Comparison of ENCODE assay signal across 27 cellular contexts in the genomic region with DNA sequence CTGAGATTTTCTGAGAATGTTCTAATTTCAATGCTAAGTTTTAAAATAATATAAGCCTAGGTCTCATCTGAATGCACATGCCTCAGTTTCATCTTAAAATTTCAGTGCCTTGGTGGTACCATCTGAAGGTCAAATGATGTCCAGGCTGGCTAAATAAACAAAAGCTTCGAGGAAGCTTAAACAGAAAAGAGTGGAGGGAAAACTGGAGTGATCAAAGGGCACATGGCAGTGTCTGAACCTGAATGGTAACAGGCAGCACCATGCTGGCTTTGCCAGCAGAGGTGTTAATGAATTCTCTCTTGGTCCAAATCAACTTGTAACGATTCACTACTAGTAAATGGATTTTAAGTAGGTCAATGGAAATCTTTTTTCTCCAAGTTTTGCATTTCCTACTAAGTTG.
A peak's percentile ranks its signal among the peaks of the same experiment; 100 is the strongest.
DNase-seq lines count a peak whose midpoint lies in the region; ATAC-seq, FAIRE-seq and TF ChIP-seq lines count a peak whose summit lies in the region.
"Had no signal": no experiment of that assay in that cellular context is flagged by ENCODE, and none has a peak within 500 bp of the region (broad histone marks: within the 10 kb centered on the region; RNA-seq: fewer than 3 reads in every experiment).

No MANE protein-coding gene starts in this region.

- no peak overlapping the region for H2BK20ac ChIP-seq in H1 (ENCODE audit: low read length)

- no peak for FAIRE-seq in H1 (lab: Jason Lieb, UNC)
- FAIRE-seq: GM12878, GM12892, GM18507 had no signal

- WGBS in H1 (ENCODE audit: extremely low coverage in 1 of 2, insufficient coverage in 1 of 2, insufficient read length in 1 of 2, insufficient replicate concordance in 2 of 2, low coverage in 1 of 2, low lambda C conversion rate in 2 of 2, missing lambda C conversion rate in 1 of 2), 2 experiments = 90% methylated on average over 2 of the region's 2 CpGs; no CpG with 5 or more reads in 1 of the 2 experiments

- TF ChIP-seq CTCF in GM23338 (conservative IDR thresholded peaks at IDR 0.05; ENCODE audit: low read depth in 2 of 2) (no peak), MM.1S (IDR thresholded peaks at IDR 0.05; ENCODE audit: low read length) (no peak), H1 (IDR thresholded peaks at IDR 0.05; ENCODE audit: control extremely low read depth in 1 of 3, insufficient read depth in 1 of 3, low read depth in 1 of 3, low read length in 3 of 3) (no peak)

- H3K18ac ChIP-seq in H1 (ENCODE audit: extremely low read depth, low read length) = no peak overlapping the region

- H3K14ac ChIP-seq in H1 (ENCODE audit: insufficient read length) = no peak overlapping the region

- H3K79me2 ChIP-seq in GM23338 (replicated peaks; ENCODE audit: insufficient read depth) (no peaks in the 10 kb centered on the region), MM.1S (ENCODE audit: low read length) (no peaks in the 10 kb centered on the region), H1 (ENCODE audit: control insufficient read depth in 1 of 2, insufficient read depth in 2 of 2, low read length in 2 of 2) (no peaks in the 10 kb centered on the region)

- no peak for TF ChIP-seq EP300 in H1 (IDR thresholded peaks at IDR 0.05; ENCODE audit: borderline replicate concordance in 1 of 2, low read depth in 2 of 2, low read length in 2 of 2)

- CTCF ChIA-PET in H1 (lab: Charles Lee; ENCODE audit: partially characterized antibody) = interaction anchor here (3.2 kb wide), 1 partner anchor 9 kb away, joined by 11 read pairs; no protein-coding TSS in a partner anchor
- CTCF ChIA-PET in activated CD4-positive, alpha-beta T cell treated with anti-CD3 and anti-CD28 coated beads, Interleukin-2, amount 10 ng/mL, durations not matched to agents 7 days and 5 days (lab: Charles Lee) = no interaction called here

- H3K9me3 ChIP-seq in MM.1S (replicated peaks; ENCODE audit: insufficient read depth, low read length) = no peaks in the 10 kb centered on the region
- H3K9me3 ChIP-seq in H1 (ENCODE audit: insufficient read depth in 2 of 2, low read depth in 1 of 2, low read length in 1 of 2) = no peaks in the 10 kb centered on the region
- H3K9me3 ChIP-seq: BE2C, BLaER1 had no signal

- TF ChIP-seq POLR2A in H1 (IDR thresholded peaks at IDR 0.05; ENCODE audit: control extremely low read depth in 1 of 2, low read depth in 2 of 2, low read length in 2 of 2) = no peak

- H3K9me2 ChIP-seq in GM23338 (ENCODE audit: insufficient read depth) (peaks cover 14% of the 10 kb centered on the region), MM.1S (replicated peaks; ENCODE audit: insufficient read depth, low read length) (no peaks in the 10 kb centered on the region)

- H3K27ac Mint-ChIP-seq in GM23338 = no peak overlapping the region
- no peak overlapping the region for H3K27ac Mint-ChIP-seq in activated CD4-positive, alpha-beta T cell treated with anti-CD3 and anti-CD28 coated beads, Interleukin-2, amount 10 ng/mL, durations not matched to agents 7 days and 5 days
- H3K27ac Mint-ChIP-seq: CD14-positive monocyte; CD4-positive, alpha-beta memory T cell; CD4-positive, CD25-positive, alpha-beta regulatory T cell; CD8-positive, alpha-beta memory T cell had no signal

- H3K27me3 ChIP-seq in GM23338 (ENCODE audit: insufficient read depth) = no peaks in the 10 kb centered on the region
- H3K27me3 ChIP-seq in MM.1S (replicated peaks; ENCODE audit: insufficient read depth, low read length) = no peaks in the 10 kb centered on the region
- no peaks in the 10 kb centered on the region for H3K27me3 ChIP-seq in H1 (replicated peaks in 1 of 4; ENCODE audit: control insufficient read depth in 3 of 4, extremely low read depth in 1 of 4, insufficient read depth in 3 of 4, low read length in 3 of 4)
- H3K27me3 ChIP-seq: BE2C, BLaER1 had no signal

- H4K8ac ChIP-seq in H1 (ENCODE audit: extremely low read depth, insufficient read depth, low read length) = no peak overlapping the region

- no peak overlapping the region for H2BK120ac ChIP-seq in H1 (replicated peaks; ENCODE audit: low read depth, low read length)

- peaks cover 4% of the 10 kb centered on the region for H3K27me3 Mint-ChIP-seq in GM23338 (ENCODE audit: insufficient read depth, low read depth, poor library complexity)
- H3K27me3 Mint-ChIP-seq in activated CD4-positive, alpha-beta T cell treated with anti-CD3 and anti-CD28 coated beads, Interleukin-2, amount 10 ng/mL, durations not matched to agents 7 days and 5 days = peaks cover 26% of the 10 kb centered on the region

- H2BK12ac ChIP-seq in H1 (ENCODE audit: low read depth, low read length) = no peak overlapping the region

- no peak for ATAC-seq in GM23338
- no peak for ATAC-seq in HG03571 (IDR thresholded peaks at IDR 0.05; ENCODE audit: unreplicated experiment)
- ATAC-seq: GM12878 had no signal

- H3K4me1 ChIP-seq in GM23338 (ENCODE audit: insufficient read depth) = peaks cover 1% of the 10 kb centered on the region; the same call in 1 of the 2 replicates
- peaks cover 8% of the 10 kb centered on the region for H3K4me1 ChIP-seq in MM.1S (ENCODE audit: low read length)
- H3K4me1 ChIP-seq in H1 (replicated peaks in 1 of 4; ENCODE audit: control insufficient read depth in 3 of 4, insufficient read depth in 4 of 4, low read length in 3 of 4) = no peaks in the 10 kb centered on the region
- H3K4me1 ChIP-seq: BE2C had no signal

- no peak overlapping the region for H2AK5ac ChIP-seq in H1 (ENCODE audit: low read depth, low read length)

- POLR2A ChIA-PET in H1 (lab: Charles Lee; ENCODE audit: partially characterized antibody) = no interaction called here
- POLR2A ChIA-PET in activated CD4-positive, alpha-beta T cell treated with anti-CD3 and anti-CD28 coated beads, Interleukin-2, amount 10 ng/mL, durations not matched to agents 7 days and 5 days (lab: Charles Lee) = no interaction called here

- no peak overlapping the region for H3K23ac ChIP-seq in H1 (ENCODE audit: insufficient read length)

- H3K79me1 ChIP-seq in H1 (ENCODE audit: low read depth, low read length) = no peaks in the 10 kb centered on the region

- 0 out of 2 replicates have a peak overlapping the region, but pooled peaks have one; percentile 47 for H2AFZ ChIP-seq in GM23338
- 0 out of 2 replicates have a peak overlapping the region, but pooled peaks have one; percentile 8 for H2AFZ ChIP-seq in MM.1S (ENCODE audit: low read length)
- no peak overlapping the region for H2AFZ ChIP-seq in H1 (ENCODE audit: low read length)

- H3K36me3 Mint-ChIP-seq in GM23338 (ENCODE audit: low read depth) = no peaks in the 10 kb centered on the region
- H3K36me3 Mint-ChIP-seq in activated CD4-positive, alpha-beta T cell treated with anti-CD3 and anti-CD28 coated beads, Interleukin-2, amount 10 ng/mL, durations not matched to agents 7 days and 5 days (ENCODE audit: low read depth) = no peaks in the 10 kb centered on the region
- H3K36me3 Mint-ChIP-seq: CD14-positive monocyte; CD4-positive, alpha-beta memory T cell; CD4-positive, CD25-positive, alpha-beta regulatory T cell; CD8-positive, alpha-beta memory T cell had no signal

- no peaks in the 10 kb centered on the region for H4K20me1 ChIP-seq in GM23338 (replicated peaks; ENCODE audit: insufficient read depth)
- H4K20me1 ChIP-seq in MM.1S (ENCODE audit: insufficient read depth, low read length) = no peaks in the 10 kb centered on the region
- no peaks in the 10 kb centered on the region for H4K20me1 ChIP-seq in H1 (replicated peaks in 1 of 2; ENCODE audit: control insufficient read depth in 1 of 2, insufficient read depth in 2 of 2, low read length in 2 of 2)
- H4K20me1 ChIP-seq: BLaER1 had no signal

- no peak overlapping the region for H3K9ac ChIP-seq in MM.1S (ENCODE audit: low read length)
- no peak overlapping the region for H3K9ac ChIP-seq in H1 (replicated peaks in 1 of 4; ENCODE audit: extremely low read depth in 1 of 4, low read depth in 3 of 4, low read length in 3 of 4)
- H3K9ac ChIP-seq: BLaER1 had no signal

- H3K27ac ChIP-seq in GM23338 (ENCODE audit: low read depth) (no peak overlapping the region), MM.1S (ENCODE audit: low read length) (no peak overlapping the region), H1 (ENCODE audit: low read depth, low read length) (no peak overlapping the region)
- H3K27ac ChIP-seq: BLaER1 had no signal

- TF ChIP-seq RAD21 in H1 (IDR thresholded peaks at IDR 0.05 in 1 of 2, conservative IDR thresholded peaks at IDR 0.05 in 1 of 2; ENCODE audit: low read depth in 2 of 2, low read length in 2 of 2) = no peak

- H3K4ac ChIP-seq in H1 (replicated peaks; ENCODE audit: insufficient read length, low read depth, low read length) = no peak overlapping the region

- no peaks in the 10 kb centered on the region for H3K36me3 ChIP-seq in GM23338 (ENCODE audit: insufficient read depth)
- H3K36me3 ChIP-seq in MM.1S (replicated peaks; ENCODE audit: insufficient read depth, low read length) = no peaks in the 10 kb centered on the region
- H3K36me3 ChIP-seq in H1 (ENCODE audit: control insufficient read depth in 2 of 4, insufficient read depth in 4 of 4, low read length in 3 of 4) = no peaks in the 10 kb centered on the region
- H3K36me3 ChIP-seq: BE2C, BLaER1 had no signal

- no peak overlapping the region for H2BK5ac ChIP-seq in H1 (ENCODE audit: low read depth, low read length)

- no peak overlapping the region for H3K56ac ChIP-seq in H1 (replicated peaks; ENCODE audit: insufficient read length, low read depth, low read length)

- no peak for DNase-seq in GM23338 (ENCODE audit: low spot score)
- no peak for DNase-seq in MM.1S
- no peak for DNase-seq in H1 (ENCODE audit: low read depth in 1 of 2, low spot score in 2 of 2)
- DNase-seq in mucosa of gallbladder (ENCODE audit: low spot score) = peak; percentile 38
- DNase-seq in NCI-H1105 treated with DMSO at 0.1 percent for 48 hours (lab: John Stamatoyannopoulos, UW) = no peak
- DNase-seq in activated CD4-positive, alpha-beta T cell treated with anti-CD3 and anti-CD28 coated beads, Interleukin-2, amount 10 ng/mL, durations not matched to agents 7 days and 5 days = no peak
- DNase-seq: 8988T; ACHN; BE2C; C1 segment of cervical spinal cord; CD4-positive, alpha-beta memory T cell; CD4-positive, CD25-positive, alpha-beta regulatory T cell; CD8-positive, alpha-beta memory T cell; COR-L47; DMS 273 treated with DMSO at 0.1 percent for 48 hours; DMS153; DMS53; DMS79; DND-41; EL; GDM1 had no signal

- H3K4me2 ChIP-seq in GM23338 = no peak overlapping the region
- H3K4me2 ChIP-seq in MM.1S (ENCODE audit: low read depth, low read length) = no peak overlapping the region
- H3K4me2 ChIP-seq in H1 (ENCODE audit: insufficient read depth in 1 of 2, low read depth in 2 of 2, low read length in 2 of 2) = no peak overlapping the region
- H3K4me2 ChIP-seq: BLaER1 had no signal

- no peak overlapping the region for H3K4me3 ChIP-seq in GM23338
- no peak overlapping the region for H3K4me3 ChIP-seq in MM.1S (ENCODE audit: low read length)
- no peak overlapping the region for H3K4me3 ChIP-seq in H1 (ENCODE audit: extremely low read depth in 1 of 4, insufficient read depth in 2 of 4, low read depth in 3 of 4, low read length in 4 of 4)
- H3K4me3 ChIP-seq: BLaER1, GM12878 had no signal

- H3F3A ChIP-seq in GM23338 (replicated peaks; ENCODE audit: low read depth) (no peaks in the 10 kb centered on the region), MM.1S (ENCODE audit: insufficient read depth, low read length) (peaks cover under 1% of the 10 kb centered on the region)

- no peak overlapping the region for H4K5ac ChIP-seq in H1 (ENCODE audit: insufficient read length, low read depth, low read length)

- H3K4me1 Mint-ChIP-seq in GM23338 = peaks cover 4% of the 10 kb centered on the region; the same call in 2 of the 3 replicates
- H3K4me1 Mint-ChIP-seq in activated CD4-positive, alpha-beta T cell treated with anti-CD3 and anti-CD28 coated beads, Interleukin-2, amount 10 ng/mL, durations not matched to agents 7 days and 5 days = peaks cover 1% of the 10 kb centered on the region
- H3K4me1 Mint-ChIP-seq: CD4-positive, alpha-beta memory T cell; CD8-positive, alpha-beta memory T cell had no signal

- H3K9me3 Mint-ChIP-seq in GM23338 = no peaks in the 10 kb centered on the region; the same call in 2 of the 3 replicates
- no peaks in the 10 kb centered on the region for H3K9me3 Mint-ChIP-seq in activated CD4-positive, alpha-beta T cell treated with anti-CD3 and anti-CD28 coated beads, Interleukin-2, amount 10 ng/mL, durations not matched to agents 7 days and 5 days
- H3K9me3 Mint-ChIP-seq: CD4-positive, alpha-beta memory T cell; CD4-positive, CD25-positive, alpha-beta regulatory T cell; CD8-positive, alpha-beta memory T cell had no signal

- no peaks in the 10 kb centered on the region; the same call in 1 of the 2 replicates for H3K23me2 ChIP-seq in H1 (ENCODE audit: low read depth, low read length)

- H3K4me3 Mint-ChIP-seq in GM23338 = no peak overlapping the region
- no peak overlapping the region for H3K4me3 Mint-ChIP-seq in activated CD4-positive, alpha-beta T cell treated with anti-CD3 and anti-CD28 coated beads, Interleukin-2, amount 10 ng/mL, durations not matched to agents 7 days and 5 days
- H3K4me3 Mint-ChIP-seq: CD14-positive monocyte; CD4-positive, alpha-beta memory T cell; CD4-positive, CD25-positive, alpha-beta regulatory T cell; CD8-positive, alpha-beta memory T cell had no signal

- H2BK15ac ChIP-seq in H1 (ENCODE audit: low read length) = no peak overlapping the region

- H4K91ac ChIP-seq in H1 (replicated peaks; ENCODE audit: insufficient read length, low read length) = no peak overlapping the region
